Comparison of ENCODE assay signal across 1 cellular context in genomic region chr4:124937993-124938392, GRCh38.
TF ChIP-seq lines count a peak whose summit lies in the region.

No MANE protein-coding gene starts in this region.

TF ChIP-seq in WTC11, 78 proteins besides CTCF, POLR2A, EP300 and RAD21 (continued from another document):
- no peak for TF ChIP-seq ZBTB43 (CRISPR knock-in tag; IDR thresholded peaks at IDR 0.05)
- no peak for TF ChIP-seq AFF4 (CRISPR knock-in tag; IDR thresholded peaks at IDR 0.05; ENCODE audit: borderline replicate concordance)
- TF ChIP-seq ATF6 (CRISPR knock-in tag; IDR thresholded peaks at IDR 0.05), result no peak
- no peak for TF ChIP-seq FOXK1 (CRISPR knock-in tag; IDR thresholded peaks at IDR 0.05)
